ENCODE assay signal across 6 cellular contexts in the genomic region with DNA sequence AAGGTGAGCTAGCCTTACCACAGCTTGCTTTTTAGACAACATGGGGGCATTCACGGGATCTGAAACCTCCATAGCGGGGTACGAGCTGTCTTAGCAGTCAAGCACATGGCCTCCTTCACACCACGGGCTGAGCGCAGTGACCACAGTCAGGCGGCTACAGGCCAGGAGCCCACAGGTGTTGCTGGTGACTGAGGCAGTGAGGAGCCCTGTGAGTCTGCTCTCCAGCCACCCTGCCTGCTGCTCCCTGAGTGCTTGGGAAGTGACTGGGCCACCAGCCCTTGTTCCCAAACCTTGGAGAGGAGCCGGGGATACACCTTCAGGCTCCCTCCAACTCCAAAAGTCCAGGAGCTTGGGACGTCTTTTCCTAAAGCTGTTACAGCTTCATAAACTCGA.
"Had no signal": no experiment of that assay in that cellular context is flagged by ENCODE, and none has a peak within 500 bp of the region (broad histone marks: within the 10 kb centered on the region; RNA-seq: fewer than 3 reads in every experiment).

No MANE protein-coding gene starts in this region.

- H3K4me3 ChIP-seq: GM23338, K562 had no signal

- DNase-seq: H9, HCEC 1CT, IMR-90 had no signal

- ATAC-seq: GM23338, K562 had no signal

- H3K4me2 ChIP-seq: GM23338 had no signal

- H3K27ac ChIP-seq: HL-60 had no signal

- H2AFZ ChIP-seq: GM23338 had no signal
